Comparison of ENCODE assay signal across 10 cellular contexts in the genomic region with DNA sequence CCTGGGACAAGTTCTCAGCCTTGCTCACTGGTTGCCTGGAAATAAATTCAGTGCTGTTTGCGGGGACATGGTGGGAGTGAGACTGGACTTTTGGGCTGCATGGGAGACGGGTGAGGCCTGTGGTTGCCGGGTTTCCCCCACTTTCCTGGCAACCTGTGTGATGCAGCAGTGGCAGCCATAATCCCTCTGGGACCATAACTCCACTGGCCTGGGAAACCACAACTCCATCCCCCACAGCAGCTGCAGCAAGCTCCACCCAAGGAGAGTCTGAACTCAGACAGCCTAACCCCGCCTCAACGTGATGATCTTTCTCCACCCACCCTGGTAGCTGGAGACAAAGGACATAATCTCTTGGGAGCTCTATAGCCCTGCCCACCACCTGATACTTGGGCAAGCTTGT.
DNase-seq lines count a peak whose midpoint lies in the region; ATAC-seq lines count a peak whose summit lies in the region.
"Had no signal": no experiment of that assay in that cellular context is flagged by ENCODE, and none has a peak within 500 bp of the region (broad histone marks: within the 10 kb centered on the region; RNA-seq: fewer than 3 reads in every experiment).

No MANE protein-coding gene starts in this region.

- peak; percentile 4 for DNase-seq in DMS153 treated with DMSO at 0.1 percent for 48 hours (lab: John Stamatoyannopoulos, UW; ENCODE audit: unreplicated experiment)
- peak; percentile 81 for DNase-seq in NCI-H69 (lab: John Stamatoyannopoulos, UW)
- no peak for DNase-seq in activated T-cell treated with anti-CD3 and anti-CD28 coated beads, Interleukin-2, amount 50 U/mL, for 48 hours
- DNase-seq in cerebellar nuclear complex (lab: John Stamatoyannopoulos, UW), result no peak
- DNase-seq in pons (ENCODE audit: low spot score), result no peak
- DNase-seq in HPDE6-E6E7 (ENCODE audit: extremely low spot score), result no peak
- DNase-seq: activated naive CD4-positive, alpha-beta T cell treated with anti-CD3 and anti-CD28 coated beads, Interleukin-2, amount 50 U/mL, for 16 hours; C1 segment of cervical spinal cord had no signal

- peak; percentile 90 for ATAC-seq in GM19463 (IDR thresholded peaks at IDR 0.05; ENCODE audit: unreplicated experiment)
- peak; percentile 94 for ATAC-seq in HG03097 (IDR thresholded peaks at IDR 0.05; ENCODE audit: low FRiP score, unreplicated experiment)

Comparison
In these comparisons a context has a peak if more than half of its experiments do, and no peak if none do; other contexts are left out.
1. DNase-seq: peak in DMS153 treated with DMSO at 0.1 percent for 48 hours (single experiment) and NCI-H69 (single experiment); none in activated T-cell treated with anti-CD3 and anti-CD28 coated beads, Interleukin-2, amount 50 U/mL, for 48 hours (0 of 2), cerebellar nuclear complex (0 of 2), pons (single experiment) and HPDE6-E6E7 (single experiment).